ENCODE assay signal across 20 cellular contexts in genomic region chr2:130190237-130190636, GRCh38. TPM values are rescaled to one million over a fixed set of nuclear protein-coding genes. Genes with fewer than 3 reads are reported as not detected.
"Had no signal": no experiment of that assay in that cellular context is flagged by ENCODE, and none has a peak within 500 bp of the region (broad histone marks: within the 10 kb centered on the region; RNA-seq: fewer than 3 reads in every experiment).

No MANE protein-coding gene starts in this region.

- DNase-seq: effector CD4-positive, alpha-beta T cell; endodermal cell; foreskin melanocyte; kidney; left cardiac atrium; left ventricle myocardium inferior; mesendoderm; naive thymus-derived CD8-positive, alpha-beta T cell; posterior cingulate gyrus; sigmoid colon; stimulated activated CD4-positive, alpha-beta T cell treated with anti-CD3 and anti-CD28 coated beads, Interleukin-12 subunit alpha, Interleukin-12 subunit beta, amount 100 ng/mL, for 4 hours; stimulated activated naive CD4-positive, alpha-beta T cell; stomach; substantia nigra; transverse colon had no signal

- ATAC-seq: left cardiac atrium; naive thymus-derived CD8-positive, alpha-beta T cell had no signal

RNA-seq across cellular contexts. Expression of gene TUBA3E, which starts 8.0 kb away (rescaled TPM):
- total RNA-seq: dermis microvascular lymphatic vessel endothelial cell; endodermal cell; kidney; lung; mononuclear cell; naive thymus-derived CD8-positive, alpha-beta T cell; osteocyte; sigmoid colon; stomach; thoracic aorta had no signal
